ENCODE assay signal across 16 cellular contexts in the genomic region with DNA sequence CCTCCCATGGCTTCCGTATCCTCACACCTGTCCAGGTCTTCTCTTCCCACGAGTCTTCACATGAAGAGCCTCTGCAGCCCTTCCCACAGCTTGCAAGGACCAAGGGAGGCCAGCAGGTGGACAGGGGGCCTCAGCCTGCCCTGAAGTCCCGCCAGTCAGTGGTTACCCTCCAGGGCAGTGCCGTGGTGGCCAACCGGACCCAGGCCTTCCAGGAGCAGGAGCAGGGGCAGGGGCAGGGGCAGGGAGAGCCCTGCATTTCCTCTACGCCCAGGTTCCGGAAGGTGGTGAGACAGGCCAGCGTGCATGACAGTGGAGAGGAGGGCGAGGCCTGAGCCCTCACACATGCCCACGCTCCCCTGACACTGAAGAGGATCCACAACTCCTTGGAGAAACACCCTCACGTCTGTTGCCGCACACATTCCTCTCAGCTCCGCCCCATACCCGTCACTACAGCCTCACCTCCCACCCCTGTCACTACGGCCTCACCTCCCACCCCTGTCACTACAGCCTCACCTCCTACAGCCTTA. TPM values are rescaled to one million over a fixed set of nuclear protein-coding genes. Genes with fewer than 3 reads are reported as not detected.
DNase-seq lines count a peak whose midpoint lies in the region; ATAC-seq, FAIRE-seq and TF ChIP-seq lines count a peak whose summit lies in the region.
"Had no signal": no experiment of that assay in that cellular context is flagged by ENCODE, and none has a peak within 500 bp of the region (broad histone marks: within the 10 kb centered on the region; RNA-seq: fewer than 3 reads in every experiment).

No MANE protein-coding gene starts in this region.

- H3K27me3 ChIP-seq in SK-N-SH (ENCODE audit: insufficient read depth) (no peaks in the 10 kb centered on the region), H1 (replicated peaks in 1 of 4; ENCODE audit: control insufficient read depth in 3 of 4, extremely low read depth in 1 of 4, insufficient read depth in 3 of 4, low read length in 3 of 4) (no peaks in the 10 kb centered on the region; a peak in 1 of 7 replicates), smooth muscle cell (ENCODE audit: low read depth) (no peaks in the 10 kb centered on the region)
- H3K27me3 ChIP-seq: tibial artery had no signal

- WGBS in SK-N-SH (ENCODE audit: low lambda C conversion rate) = 95% methylated on average over 15 of the region's 15 CpGs
- 89% methylated on average over 14 of the region's 15 CpGs; no CpG with 5 or more reads in 1 of the 2 experiments for WGBS in H1 (ENCODE audit: extremely low coverage in 1 of 2, insufficient coverage in 1 of 2, insufficient read length in 1 of 2, insufficient replicate concordance in 2 of 2, low coverage in 1 of 2, low lambda C conversion rate in 2 of 2, missing lambda C conversion rate in 1 of 2), 2 experiments
- 89% methylated on average over 13 of the region's 15 CpGs for WGBS in smooth muscle cell (ENCODE audit: low lambda C conversion rate)

- TF ChIP-seq EP300 in SK-N-SH (IDR thresholded peaks at IDR 0.05; ENCODE audit: borderline replicate concordance in 1 of 2, low read depth in 1 of 2, low read length in 1 of 2) (no peak), H1 (IDR thresholded peaks at IDR 0.05; ENCODE audit: borderline replicate concordance in 1 of 2, low read depth in 2 of 2, low read length in 2 of 2) (no peak)

- no peak overlapping the region for H2BK5ac ChIP-seq in H1 (ENCODE audit: low read depth, low read length)

- in situ Hi-C loops in ACHN (cut with HindIII; ENCODE audit: low pct_ligation_motif_present, low pct_unique_long_range_greater_than_20kb, low sequenced_read_pairs) = no loop called here

- H3K4me1 ChIP-seq in SK-N-SH (ENCODE audit: control insufficient read depth in 1 of 2, insufficient read depth in 2 of 2, low read depth in 1 of 2, low read length in 1 of 2) = peaks cover 0 to 19% of the 10 kb centered on the region in 2 experiments; a peak in 1 of 4 replicates
- H3K4me1 ChIP-seq in H1 (replicated peaks in 1 of 4; ENCODE audit: control insufficient read depth in 3 of 4, insufficient read depth in 4 of 4, low read length in 3 of 4) = no peaks in the 10 kb centered on the region; a peak in 1 of 7 replicates
- no peaks in the 10 kb centered on the region for H3K4me1 ChIP-seq in smooth muscle cell (ENCODE audit: low read depth)

- no peak overlapping the region for H3K9ac ChIP-seq in SK-N-SH
- H3K9ac ChIP-seq in H1 (replicated peaks in 1 of 4; ENCODE audit: extremely low read depth in 1 of 4, low read depth in 3 of 4, low read length in 3 of 4) = no peak overlapping the region
- no peak overlapping the region for H3K9ac ChIP-seq in smooth muscle cell (ENCODE audit: low read depth)

- no peaks in the 10 kb centered on the region for H3K79me1 ChIP-seq in H1 (ENCODE audit: low read depth, low read length)

- H3K27ac Mint-ChIP-seq in T-helper 17 cell = peak overlapping the region; percentile 91

- H3F3A ChIP-seq in SK-N-SH (replicated peaks; ENCODE audit: insufficient read depth) (peaks cover 15% of the 10 kb centered on the region), smooth muscle cell (ENCODE audit: low read depth) (no peaks in the 10 kb centered on the region)

- no peak overlapping the region for H3K18ac ChIP-seq in H1 (ENCODE audit: extremely low read depth, low read length)

- FAIRE-seq in H1 (lab: Jason Lieb, UNC) = no peak
- FAIRE-seq: frontal cortex had no signal

- H3K56ac ChIP-seq in H1 (replicated peaks; ENCODE audit: insufficient read length, low read depth, low read length) = no peak overlapping the region

- DNase-seq in SK-N-SH (no peak), T-helper 17 cell (no peak), H1 (ENCODE audit: low read depth in 1 of 2, low spot score in 2 of 2) (no peak), smooth muscle cell (lab: John Stamatoyannopoulos, UW; ENCODE audit: unreplicated experiment) (no peak), ACHN (no peak)
- no peak for DNase-seq in stimulated activated CD8-positive, alpha-beta memory T cell treated with anti-CD3 and anti-CD28 coated beads, Interleukin-4, amount 100 ng/mL, for 48 hours
- DNase-seq: 8988T; activated CD4-positive, alpha-beta T cell treated with anti-CD3 and anti-CD28 coated beads, Interleukin-2, amount 50 U/mL, for 1 hour; dermis blood vessel endothelial cell; Kasumi-1; naive B cell; NCI-H187 had no signal

- H3K23ac ChIP-seq in H1 (ENCODE audit: insufficient read length) = no peak overlapping the region

- no peaks in the 10 kb centered on the region for H4K20me1 ChIP-seq in SK-N-SH (ENCODE audit: insufficient read depth)
- peaks cover 0 to 2% of the 10 kb centered on the region in 2 experiments for H4K20me1 ChIP-seq in H1 (replicated peaks in 1 of 2; ENCODE audit: control insufficient read depth in 1 of 2, insufficient read depth in 2 of 2, low read length in 2 of 2)
- no peaks in the 10 kb centered on the region for H4K20me1 ChIP-seq in smooth muscle cell (ENCODE audit: low read depth)

- H3K14ac ChIP-seq in H1 (ENCODE audit: insufficient read length) = no peak overlapping the region

- TF ChIP-seq RAD21 in SK-N-SH (IDR thresholded peaks at IDR 0.05; ENCODE audit: low read length) = no peak
- no peak; a peak in 1 of 4 replicates for TF ChIP-seq RAD21 in H1 (IDR thresholded peaks at IDR 0.05 in 1 of 2, conservative IDR thresholded peaks at IDR 0.05 in 1 of 2; ENCODE audit: low read depth in 2 of 2, low read length in 2 of 2)

- H3K27ac ChIP-seq in SK-N-SH (ENCODE audit: low read depth in 2 of 2, low read length in 1 of 2) (peak overlapping the region in 1 of 2 experiments; percentile 83; a peak in 1 of 4 replicates), H1 (ENCODE audit: low read depth, low read length) (no peak overlapping the region), smooth muscle cell (ENCODE audit: low read depth) (peak overlapping the region; percentile 59)
- H3K27ac ChIP-seq: tibial artery had no signal

- peak; percentile 12; the same call in 1 of the 3 replicates for ATAC-seq in SK-N-SH treated with all-trans-retinoic acid at 6 μM for 48 hours
- peak; percentile 11 for ATAC-seq in T-helper 17 cell
- no peak for ATAC-seq in GM21367 (IDR thresholded peaks at IDR 0.05; ENCODE audit: unreplicated experiment)

- H4K5ac ChIP-seq in H1 (ENCODE audit: insufficient read length, low read depth, low read length) = no peak overlapping the region

- H3K79me2 ChIP-seq in SK-N-SH (ENCODE audit: insufficient read depth) = no peaks in the 10 kb centered on the region
- H3K79me2 ChIP-seq in H1 (ENCODE audit: control insufficient read depth in 1 of 2, insufficient read depth in 2 of 2, low read length in 2 of 2) = no peaks in the 10 kb centered on the region
- no peaks in the 10 kb centered on the region for H3K79me2 ChIP-seq in smooth muscle cell (ENCODE audit: low read depth)

- H2BK15ac ChIP-seq in H1 (ENCODE audit: low read length) = no peak overlapping the region

- H3K9me2 ChIP-seq in SK-N-SH = no peaks in the 10 kb centered on the region

- no peak overlapping the region for H2AK5ac ChIP-seq in H1 (ENCODE audit: low read depth, low read length)

- H3K4ac ChIP-seq in H1 (replicated peaks; ENCODE audit: insufficient read length, low read depth, low read length) = no peak overlapping the region

- H3K4me3 Mint-ChIP-seq in T-helper 17 cell = no peak overlapping the region

- H2BK12ac ChIP-seq in H1 (ENCODE audit: low read depth, low read length) = no peak overlapping the region

- H2AFZ ChIP-seq in SK-N-SH (ENCODE audit: low read depth) (no peak overlapping the region), H1 (ENCODE audit: low read length) (no peak overlapping the region), smooth muscle cell (ENCODE audit: low read depth) (no peak overlapping the region)

- TF ChIP-seq CTCF in SK-N-SH (IDR thresholded peaks at IDR 0.05) (no peak), H1 (IDR thresholded peaks at IDR 0.05; ENCODE audit: control extremely low read depth in 1 of 3, insufficient read depth in 1 of 3, low read depth in 1 of 3, low read length in 3 of 3) (peak in 2 of 3 experiments; percentile 21 to 23; a peak in 2 of 4 replicates), smooth muscle cell (IDR thresholded peaks at IDR 0.05; ENCODE audit: borderline replicate concordance, insufficient read depth, poor library complexity, severe bottlenecking) (no peak)

- H3K9me3 ChIP-seq in SK-N-SH = no peaks in the 10 kb centered on the region
- H3K9me3 ChIP-seq in T-helper 17 cell (ENCODE audit: control insufficient read depth, low read length, poor library complexity, severe bottlenecking) = no peaks in the 10 kb centered on the region
- no peaks in the 10 kb centered on the region for H3K9me3 ChIP-seq in H1 (ENCODE audit: insufficient read depth in 2 of 2, low read depth in 1 of 2, low read length in 1 of 2)
- no peaks in the 10 kb centered on the region for H3K9me3 ChIP-seq in smooth muscle cell (replicated peaks; ENCODE audit: low read depth)
- H3K9me3 ChIP-seq: tibial artery had no signal

- H3K36me3 Mint-ChIP-seq in T-helper 17 cell (ENCODE audit: low read depth) = no peaks in the 10 kb centered on the region
- H3K36me3 Mint-ChIP-seq: naive B cell had no signal

- no peak overlapping the region for H2BK20ac ChIP-seq in H1 (ENCODE audit: low read length)

- H4K8ac ChIP-seq in H1 (ENCODE audit: extremely low read depth, insufficient read depth, low read length) = no peak overlapping the region

- H2BK120ac ChIP-seq in H1 (replicated peaks; ENCODE audit: low read depth, low read length) = no peak overlapping the region

- peaks cover 0 to 5% of the 10 kb centered on the region in 2 experiments for H3K36me3 ChIP-seq in SK-N-SH (replicated peaks in 1 of 2; ENCODE audit: control insufficient read depth in 1 of 2, insufficient read depth in 2 of 2, low read length in 1 of 2)
- peaks cover 0 to 4% (median 0%) of the 10 kb centered on the region in 4 experiments; a peak in 2 of 8 replicates for H3K36me3 ChIP-seq in H1 (ENCODE audit: control insufficient read depth in 2 of 4, insufficient read depth in 4 of 4, low read length in 3 of 4)
- H3K36me3 ChIP-seq in smooth muscle cell (ENCODE audit: low read depth) = no peaks in the 10 kb centered on the region

- CTCF ChIA-PET in SK-N-SH (lab: Yijun Ruan, JAX) (interaction anchor here (1.0 to 2.7 kb wide), 5 partner anchors 20 to 71 kb away, joined by 3 to 12 read pairs (median 3); no protein-coding TSS in a partner anchor), H1 (lab: Charles Lee; ENCODE audit: partially characterized antibody) (interaction anchor here (0.7 to 2.1 kb wide), 11 partner anchors 10 to 1148 kb away, joined by 3 to 7 read pairs (median 4); partner anchors contain the start of gene ANKRD13D)

- H4K91ac ChIP-seq in H1 (replicated peaks; ENCODE audit: insufficient read length, low read length) = no peak overlapping the region

- POLR2A ChIA-PET in SK-N-SH (lab: Yijun Ruan, JAX) (no interaction called here), H1 (lab: Charles Lee; ENCODE audit: partially characterized antibody) (interaction anchor here (0.5 to 1.4 kb wide), 3 partner anchors 11 to 407 kb away, joined by 3 to 4 read pairs (median 3); no protein-coding TSS in a partner anchor)

- no peaks in the 10 kb centered on the region for H3K27me3 Mint-ChIP-seq in T-helper 17 cell
- H3K27me3 Mint-ChIP-seq: naive B cell had no signal

- no peaks in the 10 kb centered on the region for H3K23me2 ChIP-seq in H1 (ENCODE audit: low read depth, low read length)

- no peak for TF ChIP-seq POLR2A in H1 (IDR thresholded peaks at IDR 0.05; ENCODE audit: control extremely low read depth in 1 of 2, low read depth in 2 of 2, low read length in 2 of 2)

- H3K4me2 ChIP-seq in SK-N-SH (no peak overlapping the region), H1 (ENCODE audit: insufficient read depth in 1 of 2, low read depth in 2 of 2, low read length in 2 of 2) (no peak overlapping the region), smooth muscle cell (no peak overlapping the region)

- H3K4me1 Mint-ChIP-seq in T-helper 17 cell = peaks cover 20% of the 10 kb centered on the region

- H3K4me3 ChIP-seq in SK-N-SH (ENCODE audit: low read depth in 2 of 2, low read length in 1 of 2) (no peak overlapping the region), H1 (ENCODE audit: extremely low read depth in 1 of 4, insufficient read depth in 2 of 4, low read depth in 3 of 4, low read length in 4 of 4) (no peak overlapping the region), smooth muscle cell (no peak overlapping the region)
- H3K4me3 ChIP-seq: tibial artery had no signal

RNA-seq across cellular contexts. Expression of gene SSH3, which starts 8.3 kb away (rescaled TPM):
- polyA plus RNA-seq in SK-N-SH (2012; rRNA removed) (13.5 and 17.1 TPM in 2 replicates), H1 (2011; rRNA removed) (16.9 and 23.6 TPM in 2 replicates), smooth muscle cell (29.3 and 47.5 TPM in 2 replicates)
- 4.0 and 7.0 TPM in 2 replicates for polyA plus RNA-seq in SK-N-SH (2012; cell fraction: cytosol; rRNA removed)
- polyA plus RNA-seq in SK-N-SH (2012; cell fraction: nucleus; rRNA removed) = 73.4 and 77.8 TPM in 2 replicates
- total RNA-seq in T-helper 17 cell (10 to 100 TPM; 12.8 to 17.8 TPM), smooth muscle cell (14.9 and 23.9 TPM in 2 replicates)
- 19.8 and 23.6 TPM in 2 replicates for total RNA-seq in H1 (2021; fragmentation: NEBNext Ultra II Directional; extraction: Animal tissue kit (Norgen Biotek cat#: 25700))
- polyA plus RNA-seq in H1 (2011; cell fraction: cytosol; rRNA removed) = 19.8 TPM
- 80.6 TPM for polyA plus RNA-seq in H1 (2011; cell fraction: nucleus; rRNA removed)
- polyA plus RNA-seq in H1 (2012, experiment 1 of 2) = 23.8 to 38.6 TPM (median 31.8 TPM) in 4 replicates
- 16.9 TPM for polyA plus RNA-seq in H1 (2012, experiment 2 of 2)
- polyA plus RNA-seq in H1 (2013, experiment 1 of 2) = 49.3 TPM
- polyA plus RNA-seq in H1 (2013, experiment 2 of 2) = 53.9 TPM
- 6.9 and 9.6 TPM in 2 replicates for polyA minus RNA-seq in H1 (2011; rRNA and poly(A)+ RNA removed)
- 12.3 TPM for polyA minus RNA-seq in H1 (2011; cell fraction: cytosol; rRNA and poly(A)+ RNA removed)
- 14.5 TPM for polyA minus RNA-seq in H1 (2011; cell fraction: nucleus; rRNA and poly(A)+ RNA removed)

RNA-seq across cellular contexts. Expression of gene ANKRD13D, which starts 22.5 kb away (rescaled TPM):
- 50.2 and 51.4 TPM in 2 replicates for polyA plus RNA-seq in SK-N-SH (2012; rRNA removed)
- 17.8 and 26.1 TPM in 2 replicates for polyA plus RNA-seq in SK-N-SH (2012; cell fraction: cytosol; rRNA removed)
- polyA plus RNA-seq in SK-N-SH (2012; cell fraction: nucleus; rRNA removed) = 163 and 206 TPM in 2 replicates
- 100 to 1,000 TPM; 174 to 220 TPM for total RNA-seq in T-helper 17 cell
- total RNA-seq in H1 (2021; fragmentation: NEBNext Ultra II Directional; extraction: Animal tissue kit (Norgen Biotek cat#: 25700)) = 24.9 and 29.2 TPM in 2 replicates
- polyA plus RNA-seq in H1 (2011; rRNA removed) = 26.5 and 35.5 TPM in 2 replicates
- polyA plus RNA-seq in H1 (2011; cell fraction: cytosol; rRNA removed) = 30.2 TPM
- polyA plus RNA-seq in H1 (2011; cell fraction: nucleus; rRNA removed) = 98.7 TPM
- 21.2 to 24.2 TPM (median 22.8 TPM) in 4 replicates for polyA plus RNA-seq in H1 (2012, experiment 1 of 2)
- 16.4 TPM for polyA plus RNA-seq in H1 (2012, experiment 2 of 2)
- polyA plus RNA-seq in H1 (2013, experiment 1 of 2) = 18.6 TPM
- 19.3 TPM for polyA plus RNA-seq in H1 (2013, experiment 2 of 2)
- 10.0 and 14.3 TPM in 2 replicates for polyA minus RNA-seq in H1 (2011; rRNA and poly(A)+ RNA removed)
- 10.9 TPM for polyA minus RNA-seq in H1 (2011; cell fraction: cytosol; rRNA and poly(A)+ RNA removed)
- polyA minus RNA-seq in H1 (2011; cell fraction: nucleus; rRNA and poly(A)+ RNA removed) = 36.1 TPM
- total RNA-seq in smooth muscle cell = 29.3 and 34.7 TPM in 2 replicates
- polyA plus RNA-seq in smooth muscle cell = 52.0 and 63.2 TPM in 2 replicates

RNA-seq across cellular contexts. Expression of gene POLD4, which starts 41.7 kb away (rescaled TPM):
- 80.4 and 89.4 TPM in 2 replicates for polyA plus RNA-seq in SK-N-SH (2012; rRNA removed)
- polyA plus RNA-seq in SK-N-SH (2012; cell fraction: cytosol; rRNA removed) = 38.1 and 46.2 TPM in 2 replicates
- polyA plus RNA-seq in SK-N-SH (2012; cell fraction: nucleus; rRNA removed) = 161 and 245 TPM in 2 replicates
- 10 to 100 TPM; 45.9 to 61.0 TPM for total RNA-seq in T-helper 17 cell
- total RNA-seq in H1 (2021; fragmentation: NEBNext Ultra II Directional; extraction: Animal tissue kit (Norgen Biotek cat#: 25700)) = 18.5 and 21.2 TPM in 2 replicates
- 46.7 and 72.0 TPM in 2 replicates for polyA plus RNA-seq in H1 (2011; rRNA removed)
- 40.6 TPM for polyA plus RNA-seq in H1 (2011; cell fraction: cytosol; rRNA removed)
- polyA plus RNA-seq in H1 (2011; cell fraction: nucleus; rRNA removed) = 35.3 TPM
- 18.8 to 31.5 TPM (median 27.6 TPM) in 4 replicates for polyA plus RNA-seq in H1 (2012, experiment 1 of 2)
- 33.8 TPM for polyA plus RNA-seq in H1 (2012, experiment 2 of 2)
- polyA plus RNA-seq in H1 (2013, experiment 1 of 2) = 25.0 TPM
- polyA plus RNA-seq in H1 (2013, experiment 2 of 2) = 25.1 TPM
- polyA minus RNA-seq in H1 (2011; rRNA and poly(A)+ RNA removed) = 6.8 and 7.2 TPM in 2 replicates
- 12.2 TPM for polyA minus RNA-seq in H1 (2011; cell fraction: cytosol; rRNA and poly(A)+ RNA removed)
- polyA minus RNA-seq in H1 (2011; cell fraction: nucleus; rRNA and poly(A)+ RNA removed) = 11.0 TPM
- total RNA-seq in smooth muscle cell = 61.4 and 78.0 TPM in 2 replicates
- polyA plus RNA-seq in smooth muscle cell = 113 and 133 TPM in 2 replicates

RNA-seq across cellular contexts. Expression of gene GRK2, which starts 45.3 kb away (rescaled TPM):
- polyA plus RNA-seq in SK-N-SH (2012; rRNA removed) (44.6 and 48.5 TPM in 2 replicates), H1 (2011; rRNA removed) (49.7 and 67.8 TPM in 2 replicates), smooth muscle cell (38.9 and 42.5 TPM in 2 replicates)
- 19.5 and 33.5 TPM in 2 replicates for polyA plus RNA-seq in SK-N-SH (2012; cell fraction: cytosol; rRNA removed)
- 106 and 118 TPM in 2 replicates for polyA plus RNA-seq in SK-N-SH (2012; cell fraction: nucleus; rRNA removed)
- total RNA-seq in T-helper 17 cell (100 to 1,000 TPM; 264 to 276 TPM), smooth muscle cell (18.5 and 22.2 TPM in 2 replicates)
- 47.3 and 51.4 TPM in 2 replicates for total RNA-seq in H1 (2021; fragmentation: NEBNext Ultra II Directional; extraction: Animal tissue kit (Norgen Biotek cat#: 25700))
- 45.7 TPM for polyA plus RNA-seq in H1 (2011; cell fraction: cytosol; rRNA removed)
- polyA plus RNA-seq in H1 (2011; cell fraction: nucleus; rRNA removed) = 154 TPM
- polyA plus RNA-seq in H1 (2012, experiment 1 of 2) = 40.2 to 61.0 TPM (median 51.5 TPM) in 4 replicates
- polyA plus RNA-seq in H1 (2012, experiment 2 of 2) = 42.4 TPM
- polyA plus RNA-seq in H1 (2013, experiment 1 of 2) = 24.9 TPM
- 26.2 TPM for polyA plus RNA-seq in H1 (2013, experiment 2 of 2)
- 27.8 and 44.3 TPM in 2 replicates for polyA minus RNA-seq in H1 (2011; rRNA and poly(A)+ RNA removed)
- 37.5 TPM for polyA minus RNA-seq in H1 (2011; cell fraction: cytosol; rRNA and poly(A)+ RNA removed)
- 57.3 TPM for polyA minus RNA-seq in H1 (2011; cell fraction: nucleus; rRNA and poly(A)+ RNA removed)

Comparison
In these comparisons a context has a peak if more than half of its experiments do, and no peak if none do; other contexts are left out.
1. CTCF ChIP-seq: peak in H1 (2 of 3); none in SK-N-SH (single experiment) and smooth muscle cell (single experiment).